In genomic region chr14:20772650-20773049, GRCh38 we compare ENCODE assay signal across 1 cellular context.
TF ChIP-seq lines count a peak whose summit lies in the region.

No MANE protein-coding gene starts in this region.

TF ChIP-seq in WTC11, 78 proteins besides CTCF, POLR2A, EP300 and RAD21 (continued from another document):
- TF ChIP-seq FOXP4 (CRISPR knock-in tag; IDR thresholded peaks at IDR 0.05) = no peak
- no peak for TF ChIP-seq FOXJ3 (CRISPR knock-in tag; IDR thresholded peaks at IDR 0.05; ENCODE audit: borderline replicate concordance)
- TF ChIP-seq PRRX2 (CRISPR knock-in tag; IDR thresholded peaks at IDR 0.05) = no peak
- no peak for TF ChIP-seq CREM (CRISPR knock-in tag; IDR thresholded peaks at IDR 0.05)
